1 cellular context compared by ENCODE assay signal in the genomic region with DNA sequence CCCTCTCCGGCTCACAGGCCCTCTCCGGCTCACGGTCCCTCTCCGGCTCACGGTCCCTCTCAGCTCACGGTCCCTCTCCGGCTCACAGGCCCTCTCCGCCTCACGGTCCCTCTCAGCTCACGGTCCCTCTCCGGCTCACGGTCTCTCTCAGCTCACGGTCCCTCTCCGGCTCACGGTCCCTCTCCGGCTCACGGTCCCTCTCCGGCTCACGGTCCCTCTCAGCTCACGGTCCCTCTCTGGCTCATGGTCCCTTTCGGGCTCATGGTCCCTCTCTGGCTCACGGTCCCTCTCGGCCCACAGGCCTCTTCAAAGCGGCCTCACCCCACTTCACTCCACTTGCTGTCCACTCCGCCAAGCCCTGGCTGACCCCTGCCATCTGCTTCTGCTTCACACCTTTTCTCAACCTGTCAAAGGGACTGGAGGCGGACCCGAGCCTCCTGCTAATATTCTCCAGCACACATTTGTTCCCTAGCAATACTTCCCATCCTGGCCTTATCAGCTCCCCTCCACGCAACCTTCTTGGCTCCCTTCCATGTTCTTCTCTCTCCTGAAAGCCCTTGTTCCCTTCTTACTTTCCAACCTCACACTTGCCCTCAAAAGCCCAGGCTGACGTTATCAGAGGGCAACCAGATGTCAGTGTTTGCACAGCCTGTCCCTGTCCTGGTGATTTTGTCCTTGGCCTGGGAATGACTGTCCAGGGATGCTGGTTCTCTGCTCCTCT.
TF ChIP-seq lines count a peak whose summit lies in the region.

No MANE protein-coding gene starts in this region.

TF ChIP-seq in K562, 482 proteins besides CTCF, POLR2A, EP300 and RAD21 (continued from another document and continues in another):
- TF ChIP-seq, protein P1, sequence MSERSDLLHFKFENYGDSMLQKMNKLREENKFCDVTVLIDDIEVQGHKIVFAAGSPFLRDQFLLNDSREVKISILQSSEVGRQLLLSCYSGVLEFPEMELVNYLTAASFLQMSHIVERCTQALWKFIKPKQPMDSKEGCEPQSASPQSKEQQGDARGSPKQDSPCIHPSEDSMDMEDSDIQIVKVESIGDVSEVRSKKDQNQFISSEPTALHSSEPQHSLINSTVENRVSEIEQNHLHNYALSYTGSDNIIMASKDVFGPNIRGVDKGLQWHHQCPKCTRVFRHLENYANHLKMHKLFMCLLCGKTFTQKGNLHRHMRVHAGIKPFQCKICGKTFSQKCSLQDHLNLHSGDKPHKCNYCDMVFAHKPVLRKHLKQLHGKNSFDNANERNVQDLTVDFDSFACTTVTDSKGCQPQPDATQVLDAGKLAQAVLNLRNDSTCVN (CRISPR knock-in tag; IDR thresholded peaks at IDR 0.05), result no peak
- TF ChIP-seq, protein P2, sequence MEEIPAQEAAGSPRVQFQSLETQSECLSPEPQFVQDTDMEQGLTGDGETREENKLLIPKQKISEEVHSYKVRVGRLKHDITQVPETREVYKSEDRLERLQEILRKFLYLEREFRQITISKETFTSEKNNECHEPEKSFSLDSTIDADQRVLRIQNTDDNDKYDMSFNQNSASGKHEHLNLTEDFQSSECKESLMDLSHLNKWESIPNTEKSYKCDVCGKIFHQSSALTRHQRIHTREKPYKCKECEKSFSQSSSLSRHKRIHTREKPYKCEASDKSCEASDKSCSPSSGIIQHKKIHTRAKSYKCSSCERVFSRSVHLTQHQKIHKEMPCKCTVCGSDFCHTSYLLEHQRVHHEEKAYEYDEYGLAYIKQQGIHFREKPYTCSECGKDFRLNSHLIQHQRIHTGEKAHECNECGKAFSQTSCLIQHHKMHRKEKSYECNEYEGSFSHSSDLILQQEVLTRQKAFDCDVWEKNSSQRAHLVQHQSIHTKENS (CRISPR knock-in tag; IDR thresholded peaks at IDR 0.05), result no peak
- TF ChIP-seq COPS2 (conservative IDR thresholded peaks at IDR 0.05) (no peak), PCBP1 (IDR thresholded peaks at IDR 0.05; ENCODE audit: low read depth, low read length, poor library complexity, severe bottlenecking) (no peak), TAL1 (IDR thresholded peaks at IDR 0.05) (peak; percentile 97), TRIM28 (IDR thresholded peaks at IDR 0.05) (peak; percentile 73; the same call in 1 of the 2 replicates), ATF7 (IDR thresholded peaks at IDR 0.05) (peak; percentile 86), XRCC3 (IDR thresholded peaks at IDR 0.05) (no peak), TCFL5 (CRISPR knock-in tag; conservative IDR thresholded peaks at IDR 0.05) (no peak), MCM5 (IDR thresholded peaks at IDR 0.05; ENCODE audit: low read depth) (no peak), SMAD4 (CRISPR knock-in tag; conservative IDR thresholded peaks at IDR 0.05) (0 out of 2 replicates have a peak, but pooled peaks have one; percentile 65), KAT8 (IDR thresholded peaks at IDR 0.05; ENCODE audit: low read depth) (no peak), HSF4 (CRISPR knock-in tag; IDR thresholded peaks at IDR 0.05; ENCODE audit: borderline replicate concordance) (no peak), HMG20B (CRISPR knock-in tag; IDR thresholded peaks at IDR 0.05) (no peak), ZNF197 (CRISPR knock-in tag; IDR thresholded peaks at IDR 0.05; ENCODE audit: low read depth) (no peak), NCOA2 (IDR thresholded peaks at IDR 0.05; ENCODE audit: partially characterized antibody in 2 of 2) (no peak), TRIM24 (IDR thresholded peaks at IDR 0.05) (peak; percentile 90 to 94), FOXA1 (IDR thresholded peaks at IDR 0.05; ENCODE audit: borderline replicate concordance) (peak; percentile 81; the same call in 1 of the 2 replicates), ZEB2 (IDR thresholded peaks at IDR 0.05) (peak; percentile 91), BRD9 (IDR thresholded peaks at IDR 0.05; ENCODE audit: low read depth, partially characterized antibody) (no peak), CCAR2 (IDR thresholded peaks at IDR 0.05; ENCODE audit: low read depth, low read length) (no peak), CAMTA2 (CRISPR knock-in tag; conservative IDR thresholded peaks at IDR 0.05) (no peak), ZBED1 (IDR thresholded peaks at IDR 0.05) (no peak), POLR2H (tag; IDR thresholded peaks at IDR 0.05; ENCODE audit: low read depth) (no peak), MTF1 (CRISPR knock-in tag; IDR thresholded peaks at IDR 0.05; ENCODE audit: borderline replicate concordance) (no peak), EP400 (IDR thresholded peaks at IDR 0.05) (no peak; the same call in 1 of the 2 replicates), RBFOX2 (IDR thresholded peaks at IDR 0.05; ENCODE audit: low read depth, low read length) (no peak), ZC3H4 (CRISPR knock-in tag; IDR thresholded peaks at IDR 0.05; ENCODE audit: borderline replicate concordance) (no peak), BCL6 (CRISPR knock-in tag; IDR thresholded peaks at IDR 0.05) (no peak), GABPB1 (CRISPR knock-in tag; IDR thresholded peaks at IDR 0.05) (no peak; the same call in 1 of the 2 replicates), EHMT2 (IDR thresholded peaks at IDR 0.05) (0 out of 2 replicates have a peak, but pooled peaks have one; percentile 55), RHOXF2B (CRISPR knock-in tag; conservative IDR thresholded peaks at IDR 0.05) (no peak)
- TF ChIP-seq, protein P3, sequence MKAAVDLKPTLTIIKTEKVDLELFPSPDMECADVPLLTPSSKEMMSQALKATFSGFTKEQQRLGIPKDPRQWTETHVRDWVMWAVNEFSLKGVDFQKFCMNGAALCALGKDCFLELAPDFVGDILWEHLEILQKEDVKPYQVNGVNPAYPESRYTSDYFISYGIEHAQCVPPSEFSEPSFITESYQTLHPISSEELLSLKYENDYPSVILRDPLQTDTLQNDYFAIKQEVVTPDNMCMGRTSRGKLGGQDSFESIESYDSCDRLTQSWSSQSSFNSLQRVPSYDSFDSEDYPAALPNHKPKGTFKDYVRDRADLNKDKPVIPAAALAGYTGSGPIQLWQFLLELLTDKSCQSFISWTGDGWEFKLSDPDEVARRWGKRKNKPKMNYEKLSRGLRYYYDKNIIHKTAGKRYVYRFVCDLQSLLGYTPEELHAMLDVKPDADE (conservative IDR thresholded peaks at IDR 0.05; ENCODE audit: control insufficient read depth, low read depth, low read length), result no peak
- TF ChIP-seq, protein P4, sequence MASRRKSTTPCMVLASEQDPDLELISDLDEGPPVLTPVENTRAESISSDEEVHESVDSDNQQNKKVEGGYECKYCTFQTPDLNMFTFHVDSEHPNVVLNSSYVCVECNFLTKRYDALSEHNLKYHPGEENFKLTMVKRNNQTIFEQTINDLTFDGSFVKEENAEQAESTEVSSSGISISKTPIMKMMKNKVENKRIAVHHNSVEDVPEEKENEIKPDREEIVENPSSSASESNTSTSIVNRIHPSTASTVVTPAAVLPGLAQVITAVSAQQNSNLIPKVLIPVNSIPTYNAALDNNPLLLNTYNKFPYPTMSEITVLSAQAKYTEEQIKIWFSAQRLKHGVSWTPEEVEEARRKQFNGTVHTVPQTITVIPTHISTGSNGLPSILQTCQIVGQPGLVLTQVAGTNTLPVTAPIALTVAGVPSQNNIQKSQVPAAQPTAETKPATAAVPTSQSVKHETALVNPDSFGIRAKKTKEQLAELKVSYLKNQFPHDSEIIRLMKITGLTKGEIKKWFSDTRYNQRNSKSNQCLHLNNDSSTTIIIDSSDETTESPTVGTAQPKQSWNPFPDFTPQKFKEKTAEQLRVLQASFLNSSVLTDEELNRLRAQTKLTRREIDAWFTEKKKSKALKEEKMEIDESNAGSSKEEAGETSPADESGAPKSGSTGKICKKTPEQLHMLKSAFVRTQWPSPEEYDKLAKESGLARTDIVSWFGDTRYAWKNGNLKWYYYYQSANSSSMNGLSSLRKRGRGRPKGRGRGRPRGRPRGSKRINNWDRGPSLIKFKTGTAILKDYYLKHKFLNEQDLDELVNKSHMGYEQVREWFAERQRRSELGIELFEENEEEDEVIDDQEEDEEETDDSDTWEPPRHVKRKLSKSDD (conservative IDR thresholded peaks at IDR 0.05; ENCODE audit: low read length), result no peak
- TF ChIP-seq, protein P5, sequence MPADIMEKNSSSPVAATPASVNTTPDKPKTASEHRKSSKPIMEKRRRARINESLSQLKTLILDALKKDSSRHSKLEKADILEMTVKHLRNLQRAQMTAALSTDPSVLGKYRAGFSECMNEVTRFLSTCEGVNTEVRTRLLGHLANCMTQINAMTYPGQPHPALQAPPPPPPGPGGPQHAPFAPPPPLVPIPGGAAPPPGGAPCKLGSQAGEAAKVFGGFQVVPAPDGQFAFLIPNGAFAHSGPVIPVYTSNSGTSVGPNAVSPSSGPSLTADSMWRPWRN (IDR thresholded peaks at IDR 0.05; ENCODE audit: low read depth), result peak; percentile 83
- TF ChIP-seq, protein P6, sequence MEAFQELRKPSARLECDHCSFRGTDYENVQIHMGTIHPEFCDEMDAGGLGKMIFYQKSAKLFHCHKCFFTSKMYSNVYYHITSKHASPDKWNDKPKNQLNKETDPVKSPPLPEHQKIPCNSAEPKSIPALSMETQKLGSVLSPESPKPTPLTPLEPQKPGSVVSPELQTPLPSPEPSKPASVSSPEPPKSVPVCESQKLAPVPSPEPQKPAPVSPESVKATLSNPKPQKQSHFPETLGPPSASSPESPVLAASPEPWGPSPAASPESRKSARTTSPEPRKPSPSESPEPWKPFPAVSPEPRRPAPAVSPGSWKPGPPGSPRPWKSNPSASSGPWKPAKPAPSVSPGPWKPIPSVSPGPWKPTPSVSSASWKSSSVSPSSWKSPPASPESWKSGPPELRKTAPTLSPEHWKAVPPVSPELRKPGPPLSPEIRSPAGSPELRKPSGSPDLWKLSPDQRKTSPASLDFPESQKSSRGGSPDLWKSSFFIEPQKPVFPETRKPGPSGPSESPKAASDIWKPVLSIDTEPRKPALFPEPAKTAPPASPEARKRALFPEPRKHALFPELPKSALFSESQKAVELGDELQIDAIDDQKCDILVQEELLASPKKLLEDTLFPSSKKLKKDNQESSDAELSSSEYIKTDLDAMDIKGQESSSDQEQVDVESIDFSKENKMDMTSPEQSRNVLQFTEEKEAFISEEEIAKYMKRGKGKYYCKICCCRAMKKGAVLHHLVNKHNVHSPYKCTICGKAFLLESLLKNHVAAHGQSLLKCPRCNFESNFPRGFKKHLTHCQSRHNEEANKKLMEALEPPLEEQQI (IDR thresholded peaks at IDR 0.05), result peak; percentile 52; the same call in 1 of the 2 replicates
- TF ChIP-seq, protein P7, sequence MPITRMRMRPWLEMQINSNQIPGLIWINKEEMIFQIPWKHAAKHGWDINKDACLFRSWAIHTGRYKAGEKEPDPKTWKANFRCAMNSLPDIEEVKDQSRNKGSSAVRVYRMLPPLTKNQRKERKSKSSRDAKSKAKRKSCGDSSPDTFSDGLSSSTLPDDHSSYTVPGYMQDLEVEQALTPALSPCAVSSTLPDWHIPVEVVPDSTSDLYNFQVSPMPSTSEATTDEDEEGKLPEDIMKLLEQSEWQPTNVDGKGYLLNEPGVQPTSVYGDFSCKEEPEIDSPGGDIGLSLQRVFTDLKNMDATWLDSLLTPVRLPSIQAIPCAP (CRISPR knock-in tag; IDR thresholded peaks at IDR 0.05; ENCODE audit: borderline replicate concordance), result no peak
- TF ChIP-seq, protein P8, sequence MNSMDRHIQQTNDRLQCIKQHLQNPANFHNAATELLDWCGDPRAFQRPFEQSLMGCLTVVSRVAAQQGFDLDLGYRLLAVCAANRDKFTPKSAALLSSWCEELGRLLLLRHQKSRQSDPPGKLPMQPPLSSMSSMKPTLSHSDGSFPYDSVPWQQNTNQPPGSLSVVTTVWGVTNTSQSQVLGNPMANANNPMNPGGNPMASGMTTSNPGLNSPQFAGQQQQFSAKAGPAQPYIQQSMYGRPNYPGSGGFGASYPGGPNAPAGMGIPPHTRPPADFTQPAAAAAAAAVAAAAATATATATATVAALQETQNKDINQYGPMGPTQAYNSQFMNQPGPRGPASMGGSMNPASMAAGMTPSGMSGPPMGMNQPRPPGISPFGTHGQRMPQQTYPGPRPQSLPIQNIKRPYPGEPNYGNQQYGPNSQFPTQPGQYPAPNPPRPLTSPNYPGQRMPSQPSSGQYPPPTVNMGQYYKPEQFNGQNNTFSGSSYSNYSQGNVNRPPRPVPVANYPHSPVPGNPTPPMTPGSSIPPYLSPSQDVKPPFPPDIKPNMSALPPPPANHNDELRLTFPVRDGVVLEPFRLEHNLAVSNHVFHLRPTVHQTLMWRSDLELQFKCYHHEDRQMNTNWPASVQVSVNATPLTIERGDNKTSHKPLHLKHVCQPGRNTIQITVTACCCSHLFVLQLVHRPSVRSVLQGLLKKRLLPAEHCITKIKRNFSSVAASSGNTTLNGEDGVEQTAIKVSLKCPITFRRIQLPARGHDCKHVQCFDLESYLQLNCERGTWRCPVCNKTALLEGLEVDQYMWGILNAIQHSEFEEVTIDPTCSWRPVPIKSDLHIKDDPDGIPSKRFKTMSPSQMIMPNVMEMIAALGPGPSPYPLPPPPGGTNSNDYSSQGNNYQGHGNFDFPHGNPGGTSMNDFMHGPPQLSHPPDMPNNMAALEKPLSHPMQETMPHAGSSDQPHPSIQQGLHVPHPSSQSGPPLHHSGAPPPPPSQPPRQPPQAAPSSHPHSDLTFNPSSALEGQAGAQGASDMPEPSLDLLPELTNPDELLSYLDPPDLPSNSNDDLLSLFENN (IDR thresholded peaks at IDR 0.05; ENCODE audit: low read depth in 2 of 2, low read length in 2 of 2), result peak in 1 of 2 experiments; percentile 67; a peak in 2 of 4 replicates
- TF ChIP-seq, protein P9, sequence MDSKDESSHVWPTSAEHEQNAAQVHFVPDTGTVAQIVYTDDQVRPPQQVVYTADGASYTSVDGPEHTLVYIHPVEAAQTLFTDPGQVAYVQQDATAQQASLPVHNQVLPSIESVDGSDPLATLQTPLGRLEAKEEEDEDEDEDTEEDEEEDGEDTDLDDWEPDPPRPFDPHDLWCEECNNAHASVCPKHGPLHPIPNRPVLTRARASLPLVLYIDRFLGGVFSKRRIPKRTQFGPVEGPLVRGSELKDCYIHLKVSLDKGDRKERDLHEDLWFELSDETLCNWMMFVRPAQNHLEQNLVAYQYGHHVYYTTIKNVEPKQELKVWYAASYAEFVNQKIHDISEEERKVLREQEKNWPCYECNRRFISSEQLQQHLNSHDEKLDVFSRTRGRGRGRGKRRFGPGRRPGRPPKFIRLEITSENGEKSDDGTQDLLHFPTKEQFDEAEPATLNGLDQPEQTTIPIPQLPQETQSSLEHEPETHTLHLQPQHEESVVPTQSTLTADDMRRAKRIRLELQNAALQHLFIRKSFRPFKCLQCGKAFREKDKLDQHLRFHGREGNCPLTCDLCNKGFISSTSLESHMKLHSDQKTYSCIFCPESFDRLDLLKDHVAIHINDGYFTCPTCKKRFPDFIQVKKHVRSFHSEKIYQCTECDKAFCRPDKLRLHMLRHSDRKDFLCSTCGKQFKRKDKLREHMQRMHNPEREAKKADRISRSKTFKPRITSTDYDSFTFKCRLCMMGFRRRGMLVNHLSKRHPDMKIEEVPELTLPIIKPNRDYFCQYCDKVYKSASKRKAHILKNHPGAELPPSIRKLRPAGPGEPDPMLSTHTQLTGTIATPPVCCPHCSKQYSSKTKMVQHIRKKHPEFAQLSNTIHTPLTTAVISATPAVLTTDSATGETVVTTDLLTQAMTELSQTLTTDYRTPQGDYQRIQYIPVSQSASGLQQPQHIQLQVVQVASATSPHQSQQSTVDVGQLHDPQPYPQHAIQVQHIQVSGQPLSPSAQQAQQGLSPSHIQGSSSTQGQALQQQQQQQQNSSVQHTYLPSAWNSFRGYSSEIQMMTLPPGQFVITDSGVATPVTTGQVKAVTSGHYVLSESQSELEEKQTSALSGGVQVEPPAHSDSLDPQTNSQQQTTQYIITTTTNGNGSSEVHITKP (IDR thresholded peaks at IDR 0.05; ENCODE audit: partially characterized antibody), result no peak
- TF ChIP-seq, protein P10, sequence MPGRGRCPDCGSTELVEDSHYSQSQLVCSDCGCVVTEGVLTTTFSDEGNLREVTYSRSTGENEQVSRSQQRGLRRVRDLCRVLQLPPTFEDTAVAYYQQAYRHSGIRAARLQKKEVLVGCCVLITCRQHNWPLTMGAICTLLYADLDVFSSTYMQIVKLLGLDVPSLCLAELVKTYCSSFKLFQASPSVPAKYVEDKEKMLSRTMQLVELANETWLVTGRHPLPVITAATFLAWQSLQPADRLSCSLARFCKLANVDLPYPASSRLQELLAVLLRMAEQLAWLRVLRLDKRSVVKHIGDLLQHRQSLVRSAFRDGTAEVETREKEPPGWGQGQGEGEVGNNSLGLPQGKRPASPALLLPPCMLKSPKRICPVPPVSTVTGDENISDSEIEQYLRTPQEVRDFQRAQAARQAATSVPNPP (IDR thresholded peaks at IDR 0.05; ENCODE audit: borderline replicate concordance, insufficient read depth, insufficient read length), result no peak
